ENCODE assay signal across 15 cellular contexts in the genomic region with DNA sequence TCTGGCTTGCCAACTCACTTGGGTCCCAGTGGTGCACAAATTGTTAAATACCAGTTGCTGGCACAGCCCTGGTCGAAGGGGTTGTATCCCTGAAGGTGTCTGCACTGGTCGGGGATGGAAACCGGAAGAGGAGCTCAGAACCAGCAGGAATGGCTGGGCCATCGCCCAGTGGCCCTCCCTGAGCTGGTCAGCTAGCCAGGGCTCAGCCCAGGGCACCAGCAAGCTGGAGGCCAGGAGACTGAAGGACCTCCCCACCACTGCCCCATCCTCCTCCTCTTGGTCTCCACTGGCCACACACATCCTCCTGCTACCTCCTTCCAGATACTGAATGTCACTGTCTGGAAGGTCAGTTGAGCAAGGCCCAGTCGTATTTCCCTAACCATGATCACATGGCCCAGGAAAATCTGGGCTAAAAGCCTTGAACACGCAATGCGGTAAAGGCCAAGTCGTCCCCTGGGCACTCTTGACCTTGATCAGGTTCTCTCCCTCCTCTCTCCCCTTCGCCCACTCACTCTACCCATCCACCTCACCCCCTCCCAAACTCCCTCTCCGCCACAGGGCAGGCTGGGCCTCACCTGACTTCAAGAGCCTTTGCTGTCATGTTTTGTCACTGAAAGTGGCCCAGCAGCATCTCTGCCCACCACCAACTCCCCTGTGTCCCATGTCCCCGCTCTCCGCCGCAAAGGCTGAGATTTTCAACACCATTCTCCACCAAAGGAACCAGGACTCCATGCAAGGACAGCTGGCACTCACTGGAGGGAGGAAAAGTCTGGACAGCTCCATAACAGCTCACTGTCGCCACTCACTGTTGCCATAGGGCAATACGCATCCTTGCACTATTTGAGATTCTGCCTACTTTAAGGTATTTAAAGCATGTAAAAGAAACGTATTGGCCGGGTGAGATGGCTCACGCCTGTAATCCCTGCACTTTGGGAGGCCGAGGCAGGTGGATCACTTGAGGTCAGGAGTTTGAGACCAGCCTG. TPM values are rescaled to one million over a fixed set of nuclear protein-coding genes. Genes with fewer than 3 reads are reported as not detected.
DNase-seq lines count a peak whose midpoint lies in the region; ATAC-seq, FAIRE-seq and TF ChIP-seq lines count a peak whose summit lies in the region.
"Had no signal": no experiment of that assay in that cellular context is flagged by ENCODE, and none has a peak within 500 bp of the region (broad histone marks: within the 10 kb centered on the region; RNA-seq: fewer than 3 reads in every experiment).

No MANE protein-coding gene starts in this region.

- no peak for TF ChIP-seq POLR2A in HCT116 (IDR thresholded peaks at IDR 0.05; ENCODE audit: borderline replicate concordance, extremely low read depth, insufficient read depth, insufficient read length)

- BruUV-seq in HCT116 (replicated peaks; lab: Mats Ljungman, UMichigan) = no TSS peak

- no peaks in the 10 kb centered on the region for H3K9me2 ChIP-seq in HCT116 (ENCODE audit: insufficient read depth)

- H2AFZ ChIP-seq in HCT116 (ENCODE audit: low read depth, low read length, poor library complexity, severe bottlenecking) = no peak overlapping the region

- H3K4me1 ChIP-seq in HCT116 (ENCODE audit: control insufficient read depth in 1 of 2, insufficient read depth in 2 of 2, low read length in 2 of 2) (no peaks in the 10 kb centered on the region; a peak in 1 of 4 replicates), kidney (ENCODE audit: control insufficient read depth in 1 of 2, insufficient read depth in 1 of 2, low read depth in 1 of 2, low read length in 2 of 2) (no peaks in the 10 kb centered on the region)
- H3K4me1 ChIP-seq: uterus had no signal

- peak; percentile 68 to 72 for DNase-seq in AML-193 (lab: John Stamatoyannopoulos, UW)
- no peak for DNase-seq in HCT116 (ENCODE audit: low read depth, low spot score)
- peak; percentile 10 to 17 for DNase-seq in SW 1271 (lab: John Stamatoyannopoulos, UW)
- DNase-seq in kidney = peak; percentile 52
- no peak for DNase-seq in RPMI8226
- DNase-seq in amygdala (lab: John Stamatoyannopoulos, UW) = no peak
- DNase-seq in NCI-H2171 treated with DMSO at 0.1 percent for 48 hours (lab: John Stamatoyannopoulos, UW) = no peak
- DNase-seq in NCI-H1105 (lab: John Stamatoyannopoulos, UW) = no peak
- DNase-seq: activated CD4-positive, alpha-beta T cell treated with anti-CD3 and anti-CD28 coated beads for 48 hours; activated naive CD8-positive, alpha-beta T cell treated with anti-CD3 and anti-CD28 coated beads, Interleukin-2, amount 10 ng/mL, durations not matched to agents 7 days and 5 days; NCI-H526 treated with DMSO at 0.1 percent for 48 hours; nucleus accumbens; uterus had no signal

- peak; percentile 54 for TF ChIP-seq RAD21 in HCT116 (IDR thresholded peaks at IDR 0.05; ENCODE audit: low read depth)

- no peaks in the 10 kb centered on the region for H3K27me3 ChIP-seq in HCT116 (ENCODE audit: insufficient read depth, low read length)
- H3K27me3 ChIP-seq: uterus had no signal

- H3K36me3 ChIP-seq in HCT116 (ENCODE audit: control insufficient read depth in 1 of 2, insufficient read depth in 2 of 2, low read length in 2 of 2) (no peaks in the 10 kb centered on the region), kidney (ENCODE audit: control insufficient read depth in 1 of 2, insufficient read depth in 2 of 2, low read length in 2 of 2) (no peaks in the 10 kb centered on the region)
- H3K36me3 ChIP-seq: uterus had no signal

- POLR2A ChIA-PET in HCT116 (lab: Charles Lee) = no interaction called here

- H3K9me3 ChIP-seq in HCT116 (ENCODE audit: control insufficient read depth in 1 of 2, insufficient read depth in 1 of 2, low read depth in 1 of 2, low read length in 2 of 2) (no peaks in the 10 kb centered on the region), kidney (ENCODE audit: control insufficient read depth in 1 of 2, low read length in 2 of 2) (no peaks in the 10 kb centered on the region)
- H3K9me3 ChIP-seq: uterus had no signal

- H3K4me3 ChIP-seq in HCT116 (replicated peaks in 1 of 2; ENCODE audit: low read depth in 1 of 2, low read length in 2 of 2) (no peak overlapping the region), kidney (ENCODE audit: low read length in 2 of 2) (no peak overlapping the region)
- H3K4me3 ChIP-seq: uterus had no signal

- H4K20me1 ChIP-seq in HCT116 (ENCODE audit: insufficient read depth) = no peaks in the 10 kb centered on the region

- no peak overlapping the region for H3K4me2 ChIP-seq in HCT116 (ENCODE audit: low read length)

- peak; percentile 41; the same call in 1 of the 2 replicates for ATAC-seq in HCT116

- FAIRE-seq in kidney (lab: Jason Lieb, UNC) = no peak
- FAIRE-seq: D721Med, HTR-8/SVneo had no signal

- TF ChIP-seq CTCF in HCT116 (IDR thresholded peaks at IDR 0.05 in 2 of 3, conservative IDR thresholded peaks at IDR 0.05 in 1 of 3; ENCODE audit: borderline replicate concordance in 1 of 3, insufficient read depth in 1 of 3, low read depth in 2 of 3, low read length in 2 of 3) (peak; percentile 27 to 39 (median 33); a peak in 4 of 6 replicates), kidney (IDR thresholded peaks at IDR 0.05; ENCODE audit: borderline replicate concordance, extremely low read depth, insufficient read depth) (no peak)

- intact Hi-C loops in HCT116 (cut with micrococcal nuclease) = no loop called here
- intact Hi-C loops in kidney (cut with DNase I) = no loop called here

- RAD21 ChIA-PET in HCT116 (lab: Charles Lee; ENCODE audit: low non-redundant PET in 1 of 2, low total read pairs in 2 of 2, uncharacterized antibody in 2 of 2, unreplicated experiment in 2 of 2) = interaction anchor here in 1 of 2 experiments (0.5 to 1.3 kb wide), 3 partner anchors 128 to 320 kb away, joined by 3 to 4 read pairs (median 3); no protein-coding TSS in a partner anchor

- H3K27ac ChIP-seq in HCT116 (ENCODE audit: low read depth, low read length) (no peak overlapping the region; the same call in 1 of the 2 replicates), kidney (ENCODE audit: low read depth in 2 of 2, low read length in 2 of 2) (no peak overlapping the region)
- H3K27ac ChIP-seq: uterus had no signal

- H3K9ac ChIP-seq in HCT116 (ENCODE audit: low read length) (no peak overlapping the region), kidney (ENCODE audit: low read length in 2 of 2) (no peak overlapping the region)

- CTCF ChIA-PET in HCT116 (lab: Charles Lee) = interaction anchor here (0.6 to 1.6 kb wide), 5 partner anchors 107 to 320 kb away, joined by 3 to 6 read pairs (median 4); no protein-coding TSS in a partner anchor

- no peaks in the 10 kb centered on the region for H3K79me2 ChIP-seq in HCT116 (ENCODE audit: insufficient read depth, low read length)

TF ChIP-seq in HCT116, 20 proteins besides CTCF, POLR2A, EP300 and RAD21:
- TF ChIP-seq ZNF274 (IDR thresholded peaks at IDR 0.05; ENCODE audit: low read depth, low read length) = no peak
- TF ChIP-seq SP1 (IDR thresholded peaks at IDR 0.05; ENCODE audit: low read depth) = no peak
- no peak for TF ChIP-seq ZFX (IDR thresholded peaks at IDR 0.05)
- TF ChIP-seq EZH2phosphoT487 (IDR thresholded peaks at IDR 0.05; ENCODE audit: borderline replicate concordance) = no peak
- no peak for TF ChIP-seq EZH2 (IDR thresholded peaks at IDR 0.05)
- no peak for TF ChIP-seq EGR1 (IDR thresholded peaks at IDR 0.05; ENCODE audit: low read depth)
- TF ChIP-seq, protein P1, sequence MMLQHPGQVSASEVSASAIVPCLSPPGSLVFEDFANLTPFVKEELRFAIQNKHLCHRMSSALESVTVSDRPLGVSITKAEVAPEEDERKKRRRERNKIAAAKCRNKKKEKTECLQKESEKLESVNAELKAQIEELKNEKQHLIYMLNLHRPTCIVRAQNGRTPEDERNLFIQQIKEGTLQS (IDR thresholded peaks at IDR 0.05) = no peak
- TF ChIP-seq POLR2AphosphoS5 (IDR thresholded peaks at IDR 0.05; ENCODE audit: low read depth, low read length) = no peak
- no peak for TF ChIP-seq FOSL1 (IDR thresholded peaks at IDR 0.05; ENCODE audit: low read depth)
- no peak for TF ChIP-seq JUND (IDR thresholded peaks at IDR 0.05)
- no peak for TF ChIP-seq ELF1 (IDR thresholded peaks at IDR 0.05; ENCODE audit: borderline replicate concordance, low read depth)
- TF ChIP-seq SRF (IDR thresholded peaks at IDR 0.05; ENCODE audit: low read depth) = no peak
- TF ChIP-seq, protein P2, sequence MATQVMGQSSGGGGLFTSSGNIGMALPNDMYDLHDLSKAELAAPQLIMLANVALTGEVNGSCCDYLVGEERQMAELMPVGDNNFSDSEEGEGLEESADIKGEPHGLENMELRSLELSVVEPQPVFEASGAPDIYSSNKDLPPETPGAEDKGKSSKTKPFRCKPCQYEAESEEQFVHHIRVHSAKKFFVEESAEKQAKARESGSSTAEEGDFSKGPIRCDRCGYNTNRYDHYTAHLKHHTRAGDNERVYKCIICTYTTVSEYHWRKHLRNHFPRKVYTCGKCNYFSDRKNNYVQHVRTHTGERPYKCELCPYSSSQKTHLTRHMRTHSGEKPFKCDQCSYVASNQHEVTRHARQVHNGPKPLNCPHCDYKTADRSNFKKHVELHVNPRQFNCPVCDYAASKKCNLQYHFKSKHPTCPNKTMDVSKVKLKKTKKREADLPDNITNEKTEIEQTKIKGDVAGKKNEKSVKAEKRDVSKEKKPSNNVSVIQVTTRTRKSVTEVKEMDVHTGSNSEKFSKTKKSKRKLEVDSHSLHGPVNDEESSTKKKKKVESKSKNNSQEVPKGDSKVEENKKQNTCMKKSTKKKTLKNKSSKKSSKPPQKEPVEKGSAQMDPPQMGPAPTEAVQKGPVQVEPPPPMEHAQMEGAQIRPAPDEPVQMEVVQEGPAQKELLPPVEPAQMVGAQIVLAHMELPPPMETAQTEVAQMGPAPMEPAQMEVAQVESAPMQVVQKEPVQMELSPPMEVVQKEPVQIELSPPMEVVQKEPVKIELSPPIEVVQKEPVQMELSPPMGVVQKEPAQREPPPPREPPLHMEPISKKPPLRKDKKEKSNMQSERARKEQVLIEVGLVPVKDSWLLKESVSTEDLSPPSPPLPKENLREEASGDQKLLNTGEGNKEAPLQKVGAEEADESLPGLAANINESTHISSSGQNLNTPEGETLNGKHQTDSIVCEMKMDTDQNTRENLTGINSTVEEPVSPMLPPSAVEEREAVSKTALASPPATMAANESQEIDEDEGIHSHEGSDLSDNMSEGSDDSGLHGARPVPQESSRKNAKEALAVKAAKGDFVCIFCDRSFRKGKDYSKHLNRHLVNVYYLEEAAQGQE (IDR thresholded peaks at IDR 0.05; ENCODE audit: low read depth) = no peak
- TF ChIP-seq, protein P3, sequence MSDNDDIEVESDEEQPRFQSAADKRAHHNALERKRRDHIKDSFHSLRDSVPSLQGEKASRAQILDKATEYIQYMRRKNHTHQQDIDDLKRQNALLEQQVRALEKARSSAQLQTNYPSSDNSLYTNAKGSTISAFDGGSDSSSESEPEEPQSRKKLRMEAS (IDR thresholded peaks at IDR 0.05) = no peak

RNA-seq across cellular contexts. Expression of a gene that starts 12.1 kb away (rescaled TPM):
- not detected for total RNA-seq in HCT116 (2021; ENCODE audit: unreplicated experiment)
- polyA plus RNA-seq in HCT116 (2012) = not detected in 2 replicates
- 0.57 TPM for total RNA-seq in kidney
- 0.92 TPM for polyA plus RNA-seq in kidney (ENCODE audit: insufficient read depth, low read depth, low replicate concordance)
- total RNA-seq: activated naive CD8-positive, alpha-beta T cell treated with anti-CD3 and anti-CD28 coated beads, Interleukin-2, amount 10 ng/mL, durations not matched to agents 7 days and 5 days had no signal

RNA-seq across cellular contexts. Expression of a gene that starts 17.3 kb away (rescaled TPM):
- total RNA-seq in HCT116 (2021; ENCODE audit: unreplicated experiment) = not detected
- 0.94 and 1.5 TPM in 2 replicates for polyA plus RNA-seq in HCT116 (2012)
- 0.98 TPM for total RNA-seq in kidney
- polyA plus RNA-seq in kidney (ENCODE audit: insufficient read depth, low read depth, low replicate concordance) = 6.5 TPM
- total RNA-seq: activated naive CD8-positive, alpha-beta T cell treated with anti-CD3 and anti-CD28 coated beads, Interleukin-2, amount 10 ng/mL, durations not matched to agents 7 days and 5 days had no signal

Comparison
In these comparisons a context has a peak if more than half of its experiments do, and no peak if none do; other contexts are left out.
1. DNase-seq: peak in AML-193 (2 of 2), SW 1271 (2 of 2) and kidney (single experiment); none in HCT116 (single experiment), RPMI8226 (single experiment), amygdala (0 of 56), NCI-H2171 treated with DMSO at 0.1 percent for 48 hours (single experiment) and NCI-H1105 (single experiment).